20 cellular contexts compared by ENCODE assay signal in genomic region chr2:74384051-74384450, GRCh38. TPM values are rescaled to one million over a fixed set of nuclear protein-coding genes. Genes with fewer than 3 reads are reported as not detected.
DNase-seq lines count a peak whose midpoint lies in the region; ATAC-seq and TF ChIP-seq lines count a peak whose summit lies in the region.
"Had no signal": no experiment of that assay in that cellular context is flagged by ENCODE, and none has a peak within 500 bp of the region (broad histone marks: within the 10 kb centered on the region; RNA-seq: fewer than 3 reads in every experiment).

No MANE protein-coding gene starts in this region.

- H3K36me3 ChIP-seq in sigmoid colon: no peaks in the 10 kb centered on the region

- peaks cover 0 to 91% (median 65%) of the 10 kb centered on the region in 4 donors for H3K4me1 ChIP-seq in sigmoid colon

- H3K4me3 ChIP-seq in fibroblast of the aortic adventitia (ENCODE audit: low read depth, low read length) (no peak overlapping the region), sigmoid colon (no peak overlapping the region)
- H3K4me3 ChIP-seq: transverse colon had no signal

- H3K27ac Mint-ChIP-seq in naive thymus-derived CD8-positive, alpha-beta T cell: peak overlapping the region in 2 of 10 donors; percentile 2 to 81
- H3K27ac Mint-ChIP-seq: B cell; effector memory CD8-positive, alpha-beta T cell; memory B cell; natural killer cell; stimulated activated memory B cell treated with anti-CD40 and anti-IgM and Interleukin-4, amounts not matched to agents 10 μg/mL and 1 μg/mL and 100 μg/mL, for 72 hours had no signal

- peaks cover 23 to 40% (median 31%) of the 10 kb centered on the region in 4 donors for H3K4me1 Mint-ChIP-seq in naive thymus-derived CD8-positive, alpha-beta T cell

- no peak for TF ChIP-seq EP300 in sigmoid colon (IDR thresholded peaks at IDR 0.05)

- H3K27me3 Mint-ChIP-seq in naive thymus-derived CD8-positive, alpha-beta T cell: no peaks in the 10 kb centered on the region
- H3K27me3 Mint-ChIP-seq: B cell; effector memory CD8-positive, alpha-beta T cell; memory B cell; stimulated activated memory B cell treated with anti-CD40 and anti-IgM and Interleukin-4, amounts not matched to agents 10 μg/mL and 1 μg/mL and 100 μg/mL, for 72 hours had no signal

- H3K9me3 ChIP-seq in sigmoid colon: no peaks in the 10 kb centered on the region
- H3K9me3 ChIP-seq: SK-N-SH, transverse colon had no signal

- TF ChIP-seq CTCF in VCaP (conservative IDR thresholded peaks at IDR 0.05): no peak
- no peak for TF ChIP-seq CTCF in fibroblast of the aortic adventitia (IDR thresholded peaks at IDR 0.05; ENCODE audit: insufficient read depth, low read length)
- TF ChIP-seq CTCF in sigmoid colon (IDR thresholded peaks at IDR 0.05): no peak

- ATAC-seq in naive thymus-derived CD8-positive, alpha-beta T cell: no peak
- ATAC-seq: effector memory CD8-positive, alpha-beta T cell; natural killer cell; stimulated activated memory B cell treated with anti-CD40 and anti-IgM and Interleukin-4, amounts not matched to agents 10 μg/mL and 1 μg/mL and 100 μg/mL, for 72 hours had no signal

- DNase-seq in AG20443 (ENCODE audit: low spot score) (peak; percentile 26), fibroblast of the aortic adventitia (ENCODE audit: low read depth) (peak; percentile 72), sigmoid colon (no peak), HT-29 (ENCODE audit: low spot score) (no peak), GM19240 (ENCODE audit: insufficient read length, low spot score) (no peak), CD1c-positive myeloid dendritic cell (ENCODE audit: extremely low spot score) (no peak)
- no peak for DNase-seq in naive thymus-derived CD8-positive, alpha-beta T cell
- DNase-seq: activated CD4-positive, alpha-beta T cell treated with anti-CD3 and anti-CD28 coated beads, Interleukin-2, amount 50 U/mL, for 4 hours; COR-L47; effector memory CD8-positive, alpha-beta T cell; natural killer cell; NCI-H510A treated with DMSO at 0.1 percent for 48 hours; SK-N-SH; transverse colon; WERI-Rb-1 had no signal

- H3K27me3 ChIP-seq in sigmoid colon: no peaks in the 10 kb centered on the region
- H3K27me3 ChIP-seq: transverse colon had no signal

- no peak for TF ChIP-seq POLR2A in sigmoid colon (IDR thresholded peaks at IDR 0.05)

- POLR2A ChIA-PET in naive thymus-derived CD8-positive, alpha-beta T cell (lab: Charles Lee): no interaction called here

- H3K4me3 Mint-ChIP-seq in naive thymus-derived CD8-positive, alpha-beta T cell: no peak overlapping the region
- H3K4me3 Mint-ChIP-seq: B cell; effector memory CD8-positive, alpha-beta T cell; memory B cell; natural killer cell; stimulated activated memory B cell treated with anti-CD40 and anti-IgM and Interleukin-4, amounts not matched to agents 10 μg/mL and 1 μg/mL and 100 μg/mL, for 72 hours had no signal

- H3K36me3 Mint-ChIP-seq in naive thymus-derived CD8-positive, alpha-beta T cell: peaks cover 0 to 15% (median 0%) of the 10 kb centered on the region in 3 donors
- H3K36me3 Mint-ChIP-seq: natural killer cell had no signal

- H3K9me3 Mint-ChIP-seq in naive thymus-derived CD8-positive, alpha-beta T cell: no peaks in the 10 kb centered on the region
- H3K9me3 Mint-ChIP-seq: effector memory CD8-positive, alpha-beta T cell; memory B cell; natural killer cell; stimulated activated memory B cell treated with anti-CD40 and anti-IgM and Interleukin-4, amounts not matched to agents 10 μg/mL and 1 μg/mL and 100 μg/mL, for 72 hours had no signal

- H3K27ac ChIP-seq in VCaP: peak overlapping the region; percentile 68
- H3K27ac ChIP-seq in sigmoid colon: peak overlapping the region in 3 of 4 donors; percentile 38 to 75 (median 56)
- H3K27ac ChIP-seq: WERI-Rb-1 had no signal

- intact Hi-C loops in sigmoid colon (cut with DNase I): no loop called here

- WGBS in sigmoid colon, 2 donors: 85 to 92% methylated on average over 3 of the region's 3 CpGs

RNA-seq across cellular contexts. Expression of gene DCTN1, which starts 3.9 kb away (rescaled TPM):
- total RNA-seq in fibroblast of the aortic adventitia (ENCODE audit: low replicate concordance) (147 and 293 TPM in 2 replicates), sigmoid colon (100 to 1,000 TPM in 3 of 4 donors, 10 to 100 TPM in 1; 99.2 to 137 (median 107) TPM)
- 10 to 100 TPM; 67.3 to 93.2 (median 69.4) TPM for polyA plus RNA-seq in sigmoid colon
- 100 to 1,000 TPM in 1 of 2 experiments, 10 to 100 TPM in 1; 97.5 to 108 TPM for total RNA-seq in naive thymus-derived CD8-positive, alpha-beta T cell
- polyA plus RNA-seq in naive thymus-derived CD8-positive, alpha-beta T cell: 10 to 100 TPM; 55.0 to 80.1 (median 68.7) TPM
- 48.7 and 52.5 TPM in 2 replicates for total RNA-seq in HT-29 (2014; rRNA removed; shearing (Covaris generic))

RNA-seq across cellular contexts. Expression of gene C2orf81, which starts 37.4 kb away (rescaled TPM):
- total RNA-seq in fibroblast of the aortic adventitia (ENCODE audit: low replicate concordance) (1.9 and 2.8 TPM in 2 replicates), sigmoid colon (1 to 10 TPM in 3 of 4 donors, not detected in 1; 1.4 to 2.2 (median 2.0) TPM)
- polyA plus RNA-seq in sigmoid colon: 1 to 10 TPM in 2 of 3 donors, under 1 TPM in 1; 0.46 to 2.0 (median 1.8) TPM
- total RNA-seq in naive thymus-derived CD8-positive, alpha-beta T cell: 1 to 10 TPM; 7.5 to 9.8 TPM
- 1 to 10 TPM; 3.2 to 5.3 (median 3.3) TPM for polyA plus RNA-seq in naive thymus-derived CD8-positive, alpha-beta T cell
- total RNA-seq in HT-29 (2014; rRNA removed; shearing (Covaris generic)): 3.2 and 3.9 TPM in 2 replicates

RNA-seq across cellular contexts. Expression of gene WDR54, which starts 37.5 kb away (rescaled TPM):
- 16.9 and 34.3 TPM in 2 replicates for total RNA-seq in fibroblast of the aortic adventitia (ENCODE audit: low replicate concordance)
- total RNA-seq in sigmoid colon: 10 to 100 TPM in 2 of 4 donors, 1 to 10 TPM in 2; 7.5 to 13.3 (median 9.8) TPM
- polyA plus RNA-seq in sigmoid colon: 10 to 100 TPM in 1 of 3 donors, 1 to 10 TPM in 2; 3.0 to 13.6 (median 3.2) TPM
- 10 to 100 TPM; 28.9 to 31.1 TPM for total RNA-seq in naive thymus-derived CD8-positive, alpha-beta T cell
- 10 to 100 TPM; 43.9 to 65.1 (median 61.7) TPM for polyA plus RNA-seq in naive thymus-derived CD8-positive, alpha-beta T cell
- 50.8 and 52.3 TPM in 2 replicates for total RNA-seq in HT-29 (2014; rRNA removed; shearing (Covaris generic))

RNA-seq across cellular contexts. Expression of gene SLC4A5, which starts 40.8 kb away (rescaled TPM):
- total RNA-seq in fibroblast of the aortic adventitia (ENCODE audit: low replicate concordance): 0.25 and 0.45 TPM in 2 replicates
- 10 to 100 TPM in 1 of 4 donors, 1 to 10 TPM in 3; 1.5 to 12.2 (median 3.6) TPM for total RNA-seq in sigmoid colon
- polyA plus RNA-seq in sigmoid colon: 1 to 10 TPM in 1 of 3 donors, under 1 TPM in 2; under 0.01 to 1.8 (median 0.23) TPM
- total RNA-seq in naive thymus-derived CD8-positive, alpha-beta T cell: 10 to 100 TPM; 12.7 to 15.1 TPM
- polyA plus RNA-seq in naive thymus-derived CD8-positive, alpha-beta T cell: 1 to 10 TPM in 2 of 3 donors, under 1 TPM in 1; 0.46 to 1.5 (median 1.5) TPM
- total RNA-seq in HT-29 (2014; rRNA removed; shearing (Covaris generic)): 0.36 TPM in 1 of 2 replicates, not detected in the other
- total RNA-seq: RPMI7951 had no signal

RNA-seq across cellular contexts. Expression of gene RTKN, which starts 57.7 kb away (rescaled TPM):
- total RNA-seq in fibroblast of the aortic adventitia (ENCODE audit: low replicate concordance) (12.0 and 15.7 TPM in 2 replicates), sigmoid colon (10 to 100 TPM; 13.5 to 20.0 (median 17.0) TPM)
- polyA plus RNA-seq in sigmoid colon: 10 to 100 TPM; 15.0 to 44.6 (median 16.2) TPM
- under 1 TPM in 1 of 2 experiments, not detected in 1; 0.47 TPM for total RNA-seq in naive thymus-derived CD8-positive, alpha-beta T cell
- under 1 TPM; 0.09 to 0.54 (median 0.30) TPM for polyA plus RNA-seq in naive thymus-derived CD8-positive, alpha-beta T cell
- 115 and 128 TPM in 2 replicates for total RNA-seq in HT-29 (2014; rRNA removed; shearing (Covaris generic))

Comparison
In these comparisons a context has a peak if more than half of its experiments do, and no peak if none do; other contexts are left out.
1. DNase-seq: peak in AG20443 (single experiment) and fibroblast of the aortic adventitia (single experiment); none in sigmoid colon (single experiment), naive thymus-derived CD8-positive, alpha-beta T cell (0 of 10), HT-29 (single experiment), GM19240 (single experiment) and CD1c-positive myeloid dendritic cell (single experiment).